In the genomic region with DNA sequence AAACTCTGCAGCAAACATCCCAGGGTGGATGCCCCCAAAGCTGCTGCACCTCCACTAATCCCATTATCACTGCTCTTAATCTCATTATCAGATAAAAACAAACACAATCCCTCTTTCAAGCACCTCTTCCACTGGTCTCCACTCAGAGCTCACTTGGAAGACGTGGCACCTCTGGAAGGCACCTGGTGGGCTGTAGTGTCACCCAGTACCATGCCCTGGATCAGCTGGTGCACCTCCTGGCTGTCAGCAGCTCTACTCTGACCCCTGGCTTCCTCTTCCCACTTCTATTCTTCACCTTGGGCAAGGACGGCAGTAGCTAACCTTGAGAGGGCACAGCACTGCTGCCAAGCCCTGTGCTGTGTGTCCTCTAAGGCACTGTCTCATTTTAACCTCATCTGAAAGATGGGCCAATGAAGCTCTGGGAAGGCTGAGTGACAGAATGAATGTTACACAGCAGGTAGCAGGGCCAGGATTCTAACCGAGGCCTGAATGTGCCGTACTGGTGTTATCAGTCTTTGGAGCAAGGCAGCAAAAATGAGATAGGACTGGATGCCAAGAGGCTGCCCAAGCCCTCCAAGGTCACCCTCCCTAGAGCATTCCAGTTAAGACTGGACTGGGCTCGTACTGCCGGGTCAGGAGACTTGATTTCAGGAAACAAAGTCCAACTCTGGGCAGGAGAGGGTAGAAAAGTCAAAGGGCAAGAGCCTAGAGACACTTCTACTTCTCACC, we compare ENCODE assay signal across 2 cellular contexts.
TF ChIP-seq lines count a peak whose summit lies in the region.

No MANE protein-coding gene starts in this region.

TF ChIP-seq in GM23338, 12 proteins besides CTCF, POLR2A, EP300 and RAD21 (continued from another document):
- TF ChIP-seq, protein P1, sequence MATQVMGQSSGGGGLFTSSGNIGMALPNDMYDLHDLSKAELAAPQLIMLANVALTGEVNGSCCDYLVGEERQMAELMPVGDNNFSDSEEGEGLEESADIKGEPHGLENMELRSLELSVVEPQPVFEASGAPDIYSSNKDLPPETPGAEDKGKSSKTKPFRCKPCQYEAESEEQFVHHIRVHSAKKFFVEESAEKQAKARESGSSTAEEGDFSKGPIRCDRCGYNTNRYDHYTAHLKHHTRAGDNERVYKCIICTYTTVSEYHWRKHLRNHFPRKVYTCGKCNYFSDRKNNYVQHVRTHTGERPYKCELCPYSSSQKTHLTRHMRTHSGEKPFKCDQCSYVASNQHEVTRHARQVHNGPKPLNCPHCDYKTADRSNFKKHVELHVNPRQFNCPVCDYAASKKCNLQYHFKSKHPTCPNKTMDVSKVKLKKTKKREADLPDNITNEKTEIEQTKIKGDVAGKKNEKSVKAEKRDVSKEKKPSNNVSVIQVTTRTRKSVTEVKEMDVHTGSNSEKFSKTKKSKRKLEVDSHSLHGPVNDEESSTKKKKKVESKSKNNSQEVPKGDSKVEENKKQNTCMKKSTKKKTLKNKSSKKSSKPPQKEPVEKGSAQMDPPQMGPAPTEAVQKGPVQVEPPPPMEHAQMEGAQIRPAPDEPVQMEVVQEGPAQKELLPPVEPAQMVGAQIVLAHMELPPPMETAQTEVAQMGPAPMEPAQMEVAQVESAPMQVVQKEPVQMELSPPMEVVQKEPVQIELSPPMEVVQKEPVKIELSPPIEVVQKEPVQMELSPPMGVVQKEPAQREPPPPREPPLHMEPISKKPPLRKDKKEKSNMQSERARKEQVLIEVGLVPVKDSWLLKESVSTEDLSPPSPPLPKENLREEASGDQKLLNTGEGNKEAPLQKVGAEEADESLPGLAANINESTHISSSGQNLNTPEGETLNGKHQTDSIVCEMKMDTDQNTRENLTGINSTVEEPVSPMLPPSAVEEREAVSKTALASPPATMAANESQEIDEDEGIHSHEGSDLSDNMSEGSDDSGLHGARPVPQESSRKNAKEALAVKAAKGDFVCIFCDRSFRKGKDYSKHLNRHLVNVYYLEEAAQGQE (IDR thresholded peaks at IDR 0.05; ENCODE audit: unreplicated experiment) = no peak
TF ChIP-seq in GM23338: peak in this region for 0.

TF ChIP-seq in WTC11, 78 proteins besides CTCF, POLR2A, EP300 and RAD21 (continued from another document):
- TF ChIP-seq, protein P2, sequence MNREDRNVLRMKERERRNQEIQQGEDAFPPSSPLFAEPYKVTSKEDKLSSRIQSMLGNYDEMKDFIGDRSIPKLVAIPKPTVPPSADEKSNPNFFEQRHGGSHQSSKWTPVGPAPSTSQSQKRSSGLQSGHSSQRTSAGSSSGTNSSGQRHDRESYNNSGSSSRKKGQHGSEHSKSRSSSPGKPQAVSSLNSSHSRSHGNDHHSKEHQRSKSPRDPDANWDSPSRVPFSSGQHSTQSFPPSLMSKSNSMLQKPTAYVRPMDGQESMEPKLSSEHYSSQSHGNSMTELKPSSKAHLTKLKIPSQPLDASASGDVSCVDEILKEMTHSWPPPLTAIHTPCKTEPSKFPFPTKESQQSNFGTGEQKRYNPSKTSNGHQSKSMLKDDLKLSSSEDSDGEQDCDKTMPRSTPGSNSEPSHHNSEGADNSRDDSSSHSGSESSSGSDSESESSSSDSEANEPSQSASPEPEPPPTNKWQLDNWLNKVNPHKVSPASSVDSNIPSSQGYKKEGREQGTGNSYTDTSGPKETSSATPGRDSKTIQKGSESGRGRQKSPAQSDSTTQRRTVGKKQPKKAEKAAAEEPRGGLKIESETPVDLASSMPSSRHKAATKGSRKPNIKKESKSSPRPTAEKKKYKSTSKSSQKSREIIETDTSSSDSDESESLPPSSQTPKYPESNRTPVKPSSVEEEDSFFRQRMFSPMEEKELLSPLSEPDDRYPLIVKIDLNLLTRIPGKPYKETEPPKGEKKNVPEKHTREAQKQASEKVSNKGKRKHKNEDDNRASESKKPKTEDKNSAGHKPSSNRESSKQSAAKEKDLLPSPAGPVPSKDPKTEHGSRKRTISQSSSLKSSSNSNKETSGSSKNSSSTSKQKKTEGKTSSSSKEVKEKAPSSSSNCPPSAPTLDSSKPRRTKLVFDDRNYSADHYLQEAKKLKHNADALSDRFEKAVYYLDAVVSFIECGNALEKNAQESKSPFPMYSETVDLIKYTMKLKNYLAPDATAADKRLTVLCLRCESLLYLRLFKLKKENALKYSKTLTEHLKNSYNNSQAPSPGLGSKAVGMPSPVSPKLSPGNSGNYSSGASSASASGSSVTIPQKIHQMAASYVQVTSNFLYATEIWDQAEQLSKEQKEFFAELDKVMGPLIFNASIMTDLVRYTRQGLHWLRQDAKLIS (CRISPR knock-in tag; IDR thresholded peaks at IDR 0.05; ENCODE audit: borderline replicate concordance) = no peak
- no peak for TF ChIP-seq ZNF423 (CRISPR knock-in tag; IDR thresholded peaks at IDR 0.05)
- TF ChIP-seq PRRX2 (CRISPR knock-in tag; IDR thresholded peaks at IDR 0.05) = no peak
- TF ChIP-seq, protein P3, sequence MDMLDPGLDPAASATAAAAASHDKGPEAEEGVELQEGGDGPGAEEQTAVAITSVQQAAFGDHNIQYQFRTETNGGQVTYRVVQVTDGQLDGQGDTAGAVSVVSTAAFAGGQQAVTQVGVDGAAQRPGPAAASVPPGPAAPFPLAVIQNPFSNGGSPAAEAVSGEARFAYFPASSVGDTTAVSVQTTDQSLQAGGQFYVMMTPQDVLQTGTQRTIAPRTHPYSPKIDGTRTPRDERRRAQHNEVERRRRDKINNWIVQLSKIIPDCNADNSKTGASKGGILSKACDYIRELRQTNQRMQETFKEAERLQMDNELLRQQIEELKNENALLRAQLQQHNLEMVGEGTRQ (CRISPR knock-in tag; IDR thresholded peaks at IDR 0.05) = no peak
TF ChIP-seq in WTC11: peak in this region for 0.
